1 cellular context compared by ENCODE assay signal in genomic region chr19:35562776-35563175, GRCh38.
TF ChIP-seq lines count a peak whose summit lies in the region.

No MANE protein-coding gene starts in this region.

TF ChIP-seq in HepG2, 621 proteins besides CTCF, POLR2A, EP300 and RAD21:
- TF ChIP-seq SP5 (CRISPR knock-in tag; IDR thresholded peaks at IDR 0.05; ENCODE audit: borderline replicate concordance, low read depth) (no peak), PCBP2 (optimal IDR thresholded peaks at IDR 0.05; ENCODE audit: low read depth, low read length, poor library complexity, severe bottlenecking) (peak; percentile 47)
